In genomic region chr14:66623838-66624237, GRCh38 we compare ENCODE assay signal across 17 cellular contexts.
"Had no signal": no experiment of that assay in that cellular context is flagged by ENCODE, and none has a peak within 500 bp of the region (broad histone marks: within the 10 kb centered on the region; RNA-seq: fewer than 3 reads in every experiment).

No MANE protein-coding gene starts in this region.

- H3K27ac Mint-ChIP-seq: activated B cell treated with CpG ODN at 0.5 μM for 24 hours; activated CD4-positive, alpha-beta T cell treated with anti-CD3 and anti-CD28 coated beads for 36 hours; activated naive CD4-positive, alpha-beta T cell treated with anti-CD3 and anti-CD28 coated beads, Interleukin-2, amount 10 ng/mL, durations not matched to agents 7 days and 5 days; activated T-cell treated with anti-CD3 and anti-CD28 coated beads, Interleukin-2, amount 50 U/mL, for 24 hours; natural killer cell treated with Interleukin-12 subunit alpha and Interleukin-12 subunit beta and Interleukin-15 and Interleukin-18, amount 100 ng/mL, for 72 hours; stimulated activated memory B cell treated with anti-CD40 and anti-IgM and Interleukin-4, amounts not matched to agents 10 μg/mL and 1 μg/mL and 100 μg/mL, for 72 hours had no signal

- H3K9me3 ChIP-seq: body of pancreas, suprapubic skin, tibial nerve had no signal

- H3K4me1 Mint-ChIP-seq: activated B cell treated with CpG ODN at 0.5 μM for 24 hours; activated CD4-positive, alpha-beta T cell treated with anti-CD3 and anti-CD28 coated beads for 36 hours; activated naive CD4-positive, alpha-beta T cell treated with anti-CD3 and anti-CD28 coated beads, Interleukin-2, amount 10 ng/mL, durations not matched to agents 7 days and 5 days had no signal

- H3K36me3 Mint-ChIP-seq: activated naive CD4-positive, alpha-beta T cell treated with anti-CD3 and anti-CD28 coated beads, Interleukin-2, amount 10 ng/mL, durations not matched to agents 7 days and 5 days had no signal

- DNase-seq: activated B cell treated with CpG ODN at 0.5 μM for 24 hours; activated CD8-positive, alpha-beta memory T cell treated with anti-CD3 and anti-CD28 coated beads for 24 hours; activated CD8-positive, alpha-beta memory T cell treated with anti-CD3 and anti-CD28 coated beads, Interleukin-2, amount 50 U/mL, for 4 hours; activated effector memory CD4-positive, alpha-beta T cell treated with Interleukin-2 at 50 U/mL for 16 hours; activated T-cell treated with anti-CD3 and anti-CD28 coated beads, Interleukin-2, amount 50 U/mL, for 24 hours had no signal

- H3K4me3 ChIP-seq: body of pancreas, cardiac muscle cell, heart right ventricle, stomach, suprapubic skin, tibial nerve had no signal

- H3K27me3 Mint-ChIP-seq: activated B cell treated with CpG ODN at 0.5 μM for 24 hours; activated CD4-positive, alpha-beta T cell treated with anti-CD3 and anti-CD28 coated beads for 36 hours; activated naive CD4-positive, alpha-beta T cell treated with anti-CD3 and anti-CD28 coated beads, Interleukin-2, amount 10 ng/mL, durations not matched to agents 7 days and 5 days; activated T-cell treated with anti-CD3 and anti-CD28 coated beads, Interleukin-2, amount 50 U/mL, for 24 hours; natural killer cell treated with Interleukin-12 subunit alpha and Interleukin-12 subunit beta and Interleukin-15 and Interleukin-18, amount 100 ng/mL, for 72 hours; stimulated activated memory B cell treated with anti-CD40 and anti-IgM and Interleukin-4, amounts not matched to agents 10 μg/mL and 1 μg/mL and 100 μg/mL, for 72 hours had no signal

- H3K27ac ChIP-seq: body of pancreas, cardiac muscle cell, epithelial cell of prostate, suprapubic skin, tibial nerve had no signal

- H3K4me1 ChIP-seq: suprapubic skin had no signal

- FAIRE-seq: small intestine had no signal

- H3K4me3 Mint-ChIP-seq: activated B cell treated with CpG ODN at 0.5 μM for 24 hours; activated CD4-positive, alpha-beta T cell treated with anti-CD3 and anti-CD28 coated beads for 36 hours; activated naive CD4-positive, alpha-beta T cell treated with anti-CD3 and anti-CD28 coated beads, Interleukin-2, amount 10 ng/mL, durations not matched to agents 7 days and 5 days; activated T-cell treated with anti-CD3 and anti-CD28 coated beads, Interleukin-2, amount 50 U/mL, for 24 hours; natural killer cell treated with Interleukin-12 subunit alpha and Interleukin-12 subunit beta and Interleukin-15 and Interleukin-18, amount 100 ng/mL, for 72 hours; stimulated activated memory B cell treated with anti-CD40 and anti-IgM and Interleukin-4, amounts not matched to agents 10 μg/mL and 1 μg/mL and 100 μg/mL, for 72 hours had no signal

- H3K27me3 ChIP-seq: body of pancreas, cardiac muscle cell, heart right ventricle, stomach, suprapubic skin, tibial nerve had no signal

- H3K36me3 ChIP-seq: cardiac muscle cell, heart right ventricle, stomach, suprapubic skin, tibial nerve had no signal
